Comparison of ENCODE assay signal across 16 cellular contexts in genomic region chr3:161915283-161915682, GRCh38.
A peak's percentile ranks its signal among the peaks of the same experiment; 100 is the strongest.
DNase-seq lines count a peak whose midpoint lies in the region; ATAC-seq, FAIRE-seq and TF ChIP-seq lines count a peak whose summit lies in the region.
"Had no signal": no experiment of that assay in that cellular context is flagged by ENCODE, and none has a peak within 500 bp of the region (broad histone marks: within the 10 kb centered on the region; RNA-seq: fewer than 3 reads in every experiment).

No MANE protein-coding gene starts in this region.

- peak overlapping the region; percentile 39; the same call in 1 of the 2 replicates for H2BK20ac ChIP-seq in IMR-90 (ENCODE audit: low read depth, low read length)

- H3K23ac ChIP-seq in IMR-90 (ENCODE audit: low read depth, low read length), result no peak overlapping the region

- no peak overlapping the region for H3K14ac ChIP-seq in IMR-90 (replicated peaks; ENCODE audit: low read depth, low read length)

- H3K18ac ChIP-seq in IMR-90 (ENCODE audit: low read depth, low read length), result no peak overlapping the region

- ATAC-seq in IMR-90 (ENCODE audit: low read depth) (no peak), HG03175 (IDR thresholded peaks at IDR 0.05; ENCODE audit: unreplicated experiment) (no peak), GM18907 (IDR thresholded peaks at IDR 0.05; ENCODE audit: unreplicated experiment) (no peak), esophagus mucosa (no peak)
- ATAC-seq: activated CD8-positive, alpha-beta T cell treated with anti-CD3 and anti-CD28 coated beads for 36 hours; activated T-helper 17 cell treated with anti-CD3 and anti-CD28 coated beads, Interleukin-2, amount 50 U/mL, for 72 hours had no signal

- CTCF ChIA-PET in IMR-90 (lab: Yijun Ruan, JAX), result interaction anchor here (0.6 to 1.3 kb wide), 8 partner anchors 11 to 1441 kb away, joined by 3 to 4 read pairs (median 3); no protein-coding TSS in a partner anchor

- no peaks in the 10 kb centered on the region for H3K79me1 ChIP-seq in IMR-90 (ENCODE audit: low read depth in 1 of 2, low read length in 2 of 2)

- dilution Hi-C loops in IMR-90 (cut with HindIII; ENCODE audit: low sequenced_read_pairs, unreplicated experiment), result no loop called here

- no peak overlapping the region for H2BK15ac ChIP-seq in IMR-90 (ENCODE audit: low read depth, low read length)

- TF ChIP-seq CTCF in IMR-90 (conservative IDR thresholded peaks at IDR 0.05; ENCODE audit: low read depth, low read length) (no peak), hepatocyte (IDR thresholded peaks at IDR 0.05; ENCODE audit: poor library complexity) (no peak), kidney (IDR thresholded peaks at IDR 0.05; ENCODE audit: borderline replicate concordance, extremely low read depth, insufficient read depth) (no peak)

- no TSS peak for BruUV-seq in IMR-90 (replicated peaks; lab: Mats Ljungman, UMichigan)

- H4K5ac ChIP-seq in IMR-90 (ENCODE audit: low read depth, low read length), result no peak overlapping the region

- TF ChIP-seq RAD21 in IMR-90 (IDR thresholded peaks at IDR 0.05; ENCODE audit: low read length), result no peak

- no peak overlapping the region for H2BK5ac ChIP-seq in IMR-90 (ENCODE audit: low read depth, low read length, poor library complexity, severe bottlenecking)

- H3K4ac ChIP-seq in IMR-90 (ENCODE audit: low read depth, low read length), result no peak overlapping the region; the same call in none of the 2 replicates

- POLR2A ChIA-PET in IMR-90 (lab: Charles Lee; ENCODE audit: unreplicated experiment), result no interaction called here

- H2AFZ ChIP-seq in IMR-90 (replicated peaks; ENCODE audit: low read length, poor library complexity) (no peak overlapping the region), hepatocyte (no peak overlapping the region)

- H3K9me2 ChIP-seq in hepatocyte (replicated peaks; ENCODE audit: insufficient read depth), result no peaks in the 10 kb centered on the region

- no peak overlapping the region for H3K9ac ChIP-seq in IMR-90 (ENCODE audit: low read depth, low read length)
- no peak overlapping the region for H3K9ac ChIP-seq in kidney (ENCODE audit: low read length in 2 of 2)
- H3K9ac ChIP-seq: KMS-11 had no signal

- TF ChIP-seq POLR2A in IMR-90 (IDR thresholded peaks at IDR 0.05; ENCODE audit: low read depth, low read length), result no peak

- H3K27ac ChIP-seq in IMR-90 (ENCODE audit: insufficient read depth, low read length) (no peak overlapping the region), hepatocyte (no peak overlapping the region), kidney (ENCODE audit: low read depth in 2 of 2, low read length in 2 of 2) (no peak overlapping the region)
- H3K27ac ChIP-seq: KMS-11, tibial nerve had no signal

- H4K91ac ChIP-seq in IMR-90 (ENCODE audit: insufficient read depth, low read depth, low read length), result no peak overlapping the region

- no peak overlapping the region for H3K4me3 ChIP-seq in IMR-90 (ENCODE audit: insufficient read depth, low read depth, low read length)
- H3K4me3 ChIP-seq in hepatocyte, result no peak overlapping the region
- H3K4me3 ChIP-seq in kidney (ENCODE audit: low read length in 2 of 2), result no peak overlapping the region
- H3K4me3 ChIP-seq: tibial nerve had no signal

- no peak overlapping the region for H3K56ac ChIP-seq in IMR-90 (ENCODE audit: extremely low read depth, insufficient read depth, low read length)

- no peak overlapping the region for H3K4me2 ChIP-seq in IMR-90 (ENCODE audit: low read depth, low read length)
- H3K4me2 ChIP-seq in hepatocyte, result peak overlapping the region; percentile 46
- H3K4me2 ChIP-seq: KMS-11 had no signal

- H2BK120ac ChIP-seq in IMR-90 (ENCODE audit: low read depth, low read length), result peak overlapping the region; percentile 64; the same call in 1 of the 2 replicates

- H4K20me1 ChIP-seq in IMR-90 (ENCODE audit: insufficient read depth, low read length), result no peaks in the 10 kb centered on the region
- H4K20me1 ChIP-seq in hepatocyte (ENCODE audit: insufficient read depth, poor library complexity, severe bottlenecking), result no peaks in the 10 kb centered on the region

- H2AK5ac ChIP-seq in IMR-90 (ENCODE audit: low read depth, low read length), result no peak overlapping the region

- no peak for FAIRE-seq in kidney (lab: Jason Lieb, UNC)

- intact Hi-C loops in IMR-90 (cut with micrococcal nuclease) (loop anchor here (2.0 to 10.0 kb wide), 2 partner anchors 58 to 370 kb away; no protein-coding TSS in a partner anchor), kidney (cut with DNase I) (no loop called here)

- H3K9me1 ChIP-seq in IMR-90 (ENCODE audit: insufficient read depth, low read length), result no peaks in the 10 kb centered on the region

- no peak overlapping the region for H2AK9ac ChIP-seq in IMR-90 (replicated peaks; ENCODE audit: low read depth, low read length, poor library complexity)

- WGBS in IMR-90 (ENCODE audit: extremely low coverage in 2 of 2, insufficient read length in 1 of 2), 2 experiments, result no CpG with 5 or more reads among the region's 4 CpGs
- 39% methylated on average over 4 of the region's 4 CpGs for WGBS in hepatocyte (ENCODE audit: low lambda C conversion rate, missing lambda C conversion rate)

- H4K8ac ChIP-seq in IMR-90 (ENCODE audit: low read depth in 2 of 2, low read length in 2 of 2), result no peak overlapping the region

- in situ Hi-C loops in IMR-90 (cut with MboI; ENCODE audit: low sequenced_read_pairs), result no loop called here

- no peaks in the 10 kb centered on the region for H3K79me2 ChIP-seq in hepatocyte

- H3K36me3 ChIP-seq in IMR-90 (ENCODE audit: control insufficient read depth, insufficient read depth, low read length), result no peaks in the 10 kb centered on the region
- H3K36me3 ChIP-seq in hepatocyte (replicated peaks; ENCODE audit: insufficient read depth, low read depth), result no peaks in the 10 kb centered on the region
- no peaks in the 10 kb centered on the region for H3K36me3 ChIP-seq in kidney (ENCODE audit: control insufficient read depth in 1 of 2, insufficient read depth in 2 of 2, low read length in 2 of 2)
- H3K36me3 ChIP-seq: tibial nerve had no signal

- no peaks in the 10 kb centered on the region for H3K9me3 ChIP-seq in IMR-90 (ENCODE audit: control insufficient read depth, insufficient read depth, low read length)
- no peaks in the 10 kb centered on the region for H3K9me3 ChIP-seq in hepatocyte (ENCODE audit: low read depth)
- H3K9me3 ChIP-seq in kidney (ENCODE audit: control insufficient read depth in 1 of 2, low read length in 2 of 2), result no peaks in the 10 kb centered on the region
- H3K9me3 ChIP-seq: tibial nerve had no signal

- DNase-seq in A172 (ENCODE audit: low spot score) (peak; percentile 11), IMR-90 (no peak), RPMI7951 (ENCODE audit: low read depth) (peak; percentile 4), hepatocyte (ENCODE audit: low spot score) (no peak), kidney (no peak)
- DNase-seq: activated CD8-positive, alpha-beta T cell treated with anti-CD3 and anti-CD28 coated beads for 36 hours; naive B cell; NCI-H187; NK-92 treated with Interleukin-12 subunit alpha and Interleukin-12 subunit beta, amount 100 ng/mL, for 24 hours; stimulated activated CD4-positive, alpha-beta T cell treated with anti-CD3 and anti-CD28 coated beads, Interleukin-4, amount 100 ng/mL, for 1 hour had no signal

- H3K4me1 ChIP-seq in IMR-90 (ENCODE audit: control insufficient read depth, insufficient read depth, low read length) (peaks cover 2% of the 10 kb centered on the region; the same call in 1 of the 2 replicates), hepatocyte (ENCODE audit: insufficient read depth) (no peaks in the 10 kb centered on the region), kidney (ENCODE audit: control insufficient read depth in 1 of 2, insufficient read depth in 1 of 2, low read depth in 1 of 2, low read length in 2 of 2) (no peaks in the 10 kb centered on the region)

- H3K27me3 ChIP-seq in IMR-90 (ENCODE audit: control insufficient read depth, insufficient read depth, low read length), result no peaks in the 10 kb centered on the region
- no peaks in the 10 kb centered on the region for H3K27me3 ChIP-seq in hepatocyte
- H3K27me3 ChIP-seq: tibial nerve had no signal

TF ChIP-seq in IMR-90, 13 proteins besides CTCF, POLR2A, EP300 and RAD21:
- TF ChIP-seq MAZ (IDR thresholded peaks at IDR 0.05; ENCODE audit: borderline replicate concordance, low read depth, low read length), result no peak
- no peak for TF ChIP-seq SMC3 (IDR thresholded peaks at IDR 0.05; ENCODE audit: low read depth, low read length)
- TF ChIP-seq CEBPB (IDR thresholded peaks at IDR 0.05; ENCODE audit: low read depth, low read length), result no peak
- TF ChIP-seq RCOR1 (IDR thresholded peaks at IDR 0.05; ENCODE audit: insufficient replicate concordance, low read length), result no peak

Comparison
In these comparisons a context has a peak if more than half of its experiments do, and no peak if none do; other contexts are left out.
1. DNase-seq: peak in A172 (single experiment) and RPMI7951 (single experiment); none in IMR-90 (single experiment), hepatocyte (single experiment) and kidney (single experiment).